18 cellular contexts compared by ENCODE assay signal in genomic region chr20:58624687-58625086, GRCh38.
"Had no signal": no experiment of that assay in that cellular context is flagged by ENCODE, and none has a peak within 500 bp of the region (broad histone marks: within the 10 kb centered on the region; RNA-seq: fewer than 3 reads in every experiment).

No MANE protein-coding gene starts in this region.

- H3K27ac ChIP-seq: ascending aorta, esophagus squamous epithelium, lower lobe of right lung, parathyroid adenoma, transverse colon, VCaP had no signal

- ATAC-seq: activated T-helper 17 cell treated with anti-CD3 and anti-CD28 coated beads, Interleukin-2, amount 50 U/mL, for 72 hours; left colon had no signal

- H3K27me3 ChIP-seq: ascending aorta, transverse colon had no signal

- H3K4me3 Mint-ChIP-seq: activated T-helper 17 cell treated with anti-CD3 and anti-CD28 coated beads, Interleukin-2, amount 50 U/mL, for 72 hours had no signal

- H3K9me3 ChIP-seq: ascending aorta, esophagus squamous epithelium, lower lobe of right lung, transverse colon had no signal

- H3K4me3 ChIP-seq: ascending aorta, esophagus squamous epithelium, lower lobe of right lung, transverse colon had no signal

- H3K36me3 ChIP-seq: ascending aorta, esophagus squamous epithelium, lower lobe of right lung, transverse colon had no signal

- H3K79me2 ChIP-seq: parathyroid adenoma had no signal

- H2AFZ ChIP-seq: parathyroid adenoma had no signal

- H3K9ac ChIP-seq: parathyroid adenoma had no signal

- DNase-seq: activated CD4-positive, alpha-beta T cell treated with anti-CD3 and anti-CD28 coated beads for 1 hour; activated CD4-positive, alpha-beta T cell treated with anti-CD3 and anti-CD28 coated beads, Interleukin-2, amount 50 U/mL, for 48 hours; activated naive CD4-positive, alpha-beta T cell treated with Interleukin-2 at 50 U/mL for 16 hours; esophagus squamous epithelium; foreskin fibroblast; glutamatergic neuron; left colon; lower lobe of right lung; midbrain; stimulated activated CD4-positive, alpha-beta T cell treated with anti-CD3 and anti-CD28 coated beads, Interleukin-4, amount 100 ng/mL, for 1 hour; stimulated activated naive CD4-positive, alpha-beta T cell treated with Interleukin-2 at 50 U/mL for 16 hours; T-helper 1 cell; T1000; transverse colon had no signal

- H3K4me1 ChIP-seq: lower lobe of right lung, parathyroid adenoma had no signal

- H3K9me3 Mint-ChIP-seq: activated T-helper 17 cell treated with anti-CD3 and anti-CD28 coated beads, Interleukin-2, amount 50 U/mL, for 72 hours had no signal

- H3K27ac Mint-ChIP-seq: activated T-helper 17 cell treated with anti-CD3 and anti-CD28 coated beads, Interleukin-2, amount 50 U/mL, for 72 hours had no signal
